ENCODE assay signal across 1 cellular context in the genomic region with DNA sequence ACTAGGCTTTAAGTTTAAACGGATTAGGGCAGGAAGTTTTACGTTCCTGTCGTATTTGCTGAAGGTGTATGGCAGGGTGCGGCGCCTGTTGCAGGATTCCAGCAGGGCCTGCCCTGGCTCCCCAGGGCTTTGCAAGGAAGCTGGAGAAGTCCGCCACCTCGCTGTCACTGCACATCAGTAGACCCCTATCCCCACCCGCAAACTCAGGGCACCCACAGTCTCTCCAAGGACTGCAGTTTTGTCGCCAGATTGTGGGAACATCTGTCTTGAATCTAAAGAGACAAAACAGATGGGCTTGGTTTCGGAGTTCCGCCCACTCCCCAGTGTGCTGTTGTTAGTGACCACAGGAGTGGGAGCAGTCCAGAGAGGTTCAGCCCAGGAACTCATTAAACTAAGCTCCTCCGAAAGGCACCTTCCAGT.
TF ChIP-seq lines count a peak whose summit lies in the region.

No MANE protein-coding gene starts in this region.

TF ChIP-seq in GM23338, 12 proteins besides CTCF, POLR2A, EP300 and RAD21 (continued from another document):
- TF ChIP-seq ZNF462 (CRISPR knock-in tag; IDR thresholded peaks at IDR 0.05) (no peak), EZH2phosphoT487 (IDR thresholded peaks at IDR 0.05; ENCODE audit: unreplicated experiment) (no peak), ZNF114 (CRISPR knock-in tag; IDR thresholded peaks at IDR 0.05) (no peak), STAT1 (IDR thresholded peaks at IDR 0.05; ENCODE audit: unreplicated experiment) (no peak)
